Comparison of ENCODE assay signal across 1 cellular context in the genomic region with DNA sequence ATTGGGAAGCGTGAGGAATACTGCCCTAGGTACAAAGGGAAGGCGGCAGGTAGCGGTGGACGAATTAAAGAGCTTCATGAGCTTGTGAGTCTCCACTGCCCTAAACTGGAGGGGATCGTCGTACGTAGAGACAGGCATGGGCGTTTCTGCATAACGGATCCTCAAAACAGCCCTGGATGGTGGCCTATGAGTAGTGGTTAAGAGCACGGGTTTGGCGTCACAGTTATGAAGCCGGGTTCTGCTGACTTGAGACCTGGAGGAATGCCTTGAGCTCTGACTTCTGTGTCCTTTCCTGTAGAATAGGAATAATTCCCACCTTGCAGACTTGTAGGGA.
TF ChIP-seq lines count a peak whose summit lies in the region.

No MANE protein-coding gene starts in this region.

TF ChIP-seq in SK-N-SH, 30 proteins besides CTCF, POLR2A, EP300 and RAD21 (continued from another document):
- TF ChIP-seq, protein P1, sequence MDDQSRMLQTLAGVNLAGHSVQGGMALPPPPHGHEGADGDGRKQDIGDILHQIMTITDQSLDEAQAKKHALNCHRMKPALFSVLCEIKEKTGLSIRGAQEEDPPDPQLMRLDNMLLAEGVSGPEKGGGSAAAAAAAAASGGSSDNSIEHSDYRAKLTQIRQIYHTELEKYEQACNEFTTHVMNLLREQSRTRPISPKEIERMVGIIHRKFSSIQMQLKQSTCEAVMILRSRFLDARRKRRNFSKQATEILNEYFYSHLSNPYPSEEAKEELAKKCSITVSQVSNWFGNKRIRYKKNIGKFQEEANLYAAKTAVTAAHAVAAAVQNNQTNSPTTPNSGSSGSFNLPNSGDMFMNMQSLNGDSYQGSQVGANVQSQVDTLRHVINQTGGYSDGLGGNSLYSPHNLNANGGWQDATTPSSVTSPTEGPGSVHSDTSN (IDR thresholded peaks at IDR 0.05) = no peak
- TF ChIP-seq SMC3 (IDR thresholded peaks at IDR 0.05; ENCODE audit: low read depth, low read length) (no peak), TAF1 (IDR thresholded peaks at IDR 0.05; ENCODE audit: borderline replicate concordance, low read depth, low read length) (no peak), SIN3A (IDR thresholded peaks at IDR 0.05; ENCODE audit: borderline replicate concordance, low read depth, low read length) (no peak), NRF1 (IDR thresholded peaks at IDR 0.05; ENCODE audit: low read depth, low read length) (no peak)
- TF ChIP-seq, protein P2, sequence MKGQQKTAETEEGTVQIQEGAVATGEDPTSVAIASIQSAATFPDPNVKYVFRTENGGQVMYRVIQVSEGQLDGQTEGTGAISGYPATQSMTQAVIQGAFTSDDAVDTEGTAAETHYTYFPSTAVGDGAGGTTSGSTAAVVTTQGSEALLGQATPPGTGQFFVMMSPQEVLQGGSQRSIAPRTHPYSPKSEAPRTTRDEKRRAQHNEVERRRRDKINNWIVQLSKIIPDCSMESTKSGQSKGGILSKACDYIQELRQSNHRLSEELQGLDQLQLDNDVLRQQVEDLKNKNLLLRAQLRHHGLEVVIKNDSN (IDR thresholded peaks at IDR 0.05; ENCODE audit: borderline replicate concordance, low read depth) = no peak
